13 cellular contexts compared by ENCODE assay signal in the genomic region with DNA sequence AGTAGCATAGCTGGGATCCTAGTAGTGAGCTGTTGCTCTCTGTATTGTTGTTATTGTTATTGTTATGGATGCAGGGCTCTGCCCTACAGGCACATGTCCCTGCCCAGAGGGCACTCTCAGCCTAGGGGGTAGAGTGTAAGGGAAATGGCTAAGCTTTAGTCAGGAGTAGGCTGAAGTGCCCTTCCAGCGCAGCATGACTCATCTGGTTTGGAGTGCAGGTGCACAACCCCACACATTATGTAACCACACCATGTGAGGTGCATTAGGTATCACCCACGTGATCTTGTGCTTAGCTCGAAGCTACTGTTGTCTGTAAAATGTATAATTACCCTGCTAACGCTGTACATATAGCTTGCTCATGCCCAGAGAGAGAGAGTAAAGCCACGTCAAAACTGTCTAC.
DNase-seq lines count a peak whose midpoint lies in the region; TF ChIP-seq lines count a peak whose summit lies in the region.
"Had no signal": no experiment of that assay in that cellular context is flagged by ENCODE, and none has a peak within 500 bp of the region (broad histone marks: within the 10 kb centered on the region; RNA-seq: fewer than 3 reads in every experiment).

No MANE protein-coding gene starts in this region.

- DNase-seq in NCI-H2171 treated with DMSO at 0.1 percent for 48 hours (lab: John Stamatoyannopoulos, UW) = peak; percentile 7
- DNase-seq in NCI-H2171 (lab: John Stamatoyannopoulos, UW) = no peak
- DNase-seq in NCI-H1417 treated with DMSO at 0.1 percent for 48 hours (lab: John Stamatoyannopoulos, UW) = peak; percentile 57
- DNase-seq in SHP77 (lab: John Stamatoyannopoulos, UW) = peak; percentile 59 to 76
- peak; percentile 61 for DNase-seq in putamen (ENCODE audit: low spot score)
- DNase-seq in GM19240 (ENCODE audit: insufficient read length, low spot score) = no peak
- DNase-seq in stimulated activated naive CD4-positive, alpha-beta T cell treated with Interleukin-2 at 50 U/mL for 16 hours (lab: John Stamatoyannopoulos, UW) = no peak
- no peak for DNase-seq in GM10248 (ENCODE audit: extremely low spot score)
- DNase-seq: 8988T; colonic mucosa; DMS 273 treated with DMSO at 0.1 percent for 48 hours; left ventricle myocardium superior; stimulated activated naive B cell treated with anti-CD40 and anti-IgM and Interleukin-4, amounts not matched to agents 10 μg/mL and 1 μg/mL and 100 μg/mL, for 72 hours had no signal

- POLR2A ChIA-PET in GM10248 (lab: Yijun Ruan, JAX) = no interaction called here

- TF ChIP-seq CTCF in GM10248 (IDR thresholded peaks at IDR 0.05; ENCODE audit: control extremely low read depth, extremely low read depth, low read depth, missing control alignments) = no peak

- CTCF ChIA-PET in GM10248 (lab: Yijun Ruan, JAX) = interaction anchor here (1.0 to 5.2 kb wide), 8 partner anchors 9 to 511 kb away, joined by 3 to 25 read pairs (median 4); a partner anchor contains a TSS

Comparison
In these comparisons a context has a peak if more than half of its experiments do, and no peak if none do; other contexts are left out.
1. DNase-seq: peak in NCI-H2171 treated with DMSO at 0.1 percent for 48 hours (single experiment), NCI-H1417 treated with DMSO at 0.1 percent for 48 hours (single experiment), SHP77 (2 of 2) and putamen (single experiment); none in NCI-H2171 (single experiment), GM19240 (single experiment), stimulated activated naive CD4-positive, alpha-beta T cell treated with Interleukin-2 at 50 U/mL for 16 hours (single experiment) and GM10248 (single experiment).